In genomic region chr20:62186887-62187866, GRCh38 we compare ENCODE assay signal across 13 cellular contexts. TPM values are rescaled to one million over a fixed set of nuclear protein-coding genes. Genes with fewer than 3 reads are reported as not detected.
DNase-seq lines count a peak whose midpoint lies in the region; ATAC-seq and TF ChIP-seq lines count a peak whose summit lies in the region.
"Had no signal": no experiment of that assay in that cellular context is flagged by ENCODE, and none has a peak within 500 bp of the region (broad histone marks: within the 10 kb centered on the region; RNA-seq: fewer than 3 reads in every experiment).

No MANE protein-coding gene starts in this region.

- no peak for TF ChIP-seq POLR2A in spleen (IDR thresholded peaks at IDR 0.05)

- no peaks in the 10 kb centered on the region for H3K27me3 ChIP-seq in foreskin keratinocyte
- no peaks in the 10 kb centered on the region for H3K27me3 ChIP-seq in spleen (replicated peaks in 1 of 7)
- H3K27me3 ChIP-seq: ovary had no signal

- ATAC-seq in foreskin keratinocyte: no peak

- no peaks in the 10 kb centered on the region for H3K9me3 ChIP-seq in spleen
- H3K9me3 ChIP-seq: ovary had no signal

- H3K4me1 ChIP-seq in foreskin keratinocyte (peaks cover under 1% of the 10 kb centered on the region), spleen (peaks cover 20 to 64% (median 38%) of the 10 kb centered on the region in 6 donors)

- no peaks in the 10 kb centered on the region for H3K36me3 Mint-ChIP-seq in activated naive CD8-positive, alpha-beta T cell
- peaks cover 15% of the 10 kb centered on the region for H3K36me3 Mint-ChIP-seq in activated naive CD8-positive, alpha-beta T cell treated with anti-CD3 and anti-CD28 coated beads for 36 hours

- no peak for DNase-seq in activated naive CD8-positive, alpha-beta T cell treated with anti-CD3 and anti-CD28 coated beads for 36 hours
- DNase-seq in RWPE1 (ENCODE audit: low spot score) (peak; percentile 86), foreskin keratinocyte (peak; percentile 22 to 42), spleen (peak; percentile 16), SHP77 (lab: John Stamatoyannopoulos, UW) (no peak), mucosa of gallbladder (ENCODE audit: low spot score) (no peak)
- no peak for DNase-seq in stimulated activated CD4-positive, alpha-beta T cell treated with anti-CD3 and anti-CD28 coated beads, Interleukin-1b, Interleukin-23, amount 100 ng/mL, for 48 hours
- DNase-seq: activated CD4-positive, alpha-beta T cell treated with anti-CD3 and anti-CD28 coated beads for 1 hour; activated gamma-delta T cell; NCI-H146; ovary had no signal

- peaks cover 33% of the 10 kb centered on the region for H3K4me1 Mint-ChIP-seq in activated naive CD8-positive, alpha-beta T cell (ENCODE audit: low read depth)
- H3K4me1 Mint-ChIP-seq in activated naive CD8-positive, alpha-beta T cell treated with anti-CD3 and anti-CD28 coated beads for 36 hours: peaks cover 26% of the 10 kb centered on the region

- H3K27ac Mint-ChIP-seq in activated naive CD8-positive, alpha-beta T cell: peak overlapping the region; percentile 59
- no peak overlapping the region for H3K27ac Mint-ChIP-seq in activated naive CD8-positive, alpha-beta T cell treated with anti-CD3 and anti-CD28 coated beads for 36 hours

- H3K9me3 Mint-ChIP-seq in activated naive CD8-positive, alpha-beta T cell (ENCODE audit: low read depth): no peaks in the 10 kb centered on the region
- no peaks in the 10 kb centered on the region for H3K9me3 Mint-ChIP-seq in activated naive CD8-positive, alpha-beta T cell treated with anti-CD3 and anti-CD28 coated beads for 36 hours

- peak overlapping the region in 1 of 8 donors; percentile 25 for H3K4me3 ChIP-seq in spleen
- H3K4me3 ChIP-seq: coronary artery, ovary had no signal

- POLR2A ChIA-PET in RWPE1 (lab: Yijun Ruan, JAX; ENCODE audit: low non-redundant PET): interaction anchor here (0.9 kb wide), 1 partner anchor 54 kb away, joined by 3 read pairs; no protein-coding TSS in a partner anchor

- 71 to 87% (median 76%) methylated on average over 13 of the region's 13 CpGs for WGBS in spleen, 5 donors

- intact Hi-C loops in spleen (cut with DNase I; ENCODE audit: low total_unique reads): loop anchor here (10.0 kb wide), 1 partner anchor 58 kb away; no protein-coding TSS in a partner anchor

- TF ChIP-seq CTCF in RWPE1 (conservative IDR thresholded peaks at IDR 0.05; ENCODE audit: low read depth): no peak
- TF ChIP-seq CTCF in foreskin keratinocyte (conservative IDR thresholded peaks at IDR 0.05): no peak
- TF ChIP-seq CTCF in spleen (IDR thresholded peaks at IDR 0.05 in 8 of 11, conservative IDR thresholded peaks at IDR 0.05 in 3 of 11): no peak

- CTCF ChIA-PET in RWPE1 (lab: Yijun Ruan, JAX): interaction anchor here (0.6 to 0.7 kb wide), 4 partner anchors 37 to 177 kb away, joined by 3 read pairs; no protein-coding TSS in a partner anchor

- H3K27me3 Mint-ChIP-seq in activated naive CD8-positive, alpha-beta T cell: no peaks in the 10 kb centered on the region
- no peaks in the 10 kb centered on the region for H3K27me3 Mint-ChIP-seq in activated naive CD8-positive, alpha-beta T cell treated with anti-CD3 and anti-CD28 coated beads for 36 hours

- peaks cover 0 to 36% (median 12%) of the 10 kb centered on the region in 6 donors for H3K36me3 ChIP-seq in spleen
- H3K36me3 ChIP-seq: ovary had no signal

- H3K27ac ChIP-seq in RWPE1: peak overlapping the region; percentile 68
- H3K27ac ChIP-seq in foreskin keratinocyte: no peak overlapping the region
- H3K27ac ChIP-seq in spleen: peak overlapping the region; percentile 7 to 99 (median 78)
- H3K27ac ChIP-seq: coronary artery, ovary had no signal

- no peak overlapping the region for H3K4me3 Mint-ChIP-seq in activated naive CD8-positive, alpha-beta T cell
- no peak overlapping the region for H3K4me3 Mint-ChIP-seq in activated naive CD8-positive, alpha-beta T cell treated with anti-CD3 and anti-CD28 coated beads for 36 hours

RNA-seq across cellular contexts. Expression of gene MTG2, which starts 4.3 kb away (rescaled TPM):
- 10 to 100 TPM; 36.1 to 39.9 TPM for total RNA-seq in activated naive CD8-positive, alpha-beta T cell treated with anti-CD3 and anti-CD28 coated beads for 36 hours
- total RNA-seq in foreskin keratinocyte (29.3 and 35.0 TPM in 2 replicates), spleen (10 to 100 TPM; 22.6 to 39.8 (median 37.5) TPM), mucosa of gallbladder (38.0 TPM)
- polyA plus RNA-seq in foreskin keratinocyte (35.1 and 46.1 TPM in 2 replicates), spleen (10 to 100 TPM; 26.9 to 41.3 (median 37.7) TPM)

RNA-seq across cellular contexts. Expression of gene HRH3, which starts 32.9 kb away (rescaled TPM):
- total RNA-seq in activated naive CD8-positive, alpha-beta T cell treated with anti-CD3 and anti-CD28 coated beads for 36 hours: not detected
- total RNA-seq in foreskin keratinocyte (not detected in 2 replicates), spleen (not detected), mucosa of gallbladder (not detected)
- polyA plus RNA-seq in foreskin keratinocyte (not detected in 2 replicates), spleen (not detected)
- total RNA-seq: ovary had no signal
- polyA plus RNA-seq: ovary had no signal

RNA-seq across cellular contexts. Expression of gene SS18L1, which starts 43.6 kb away (rescaled TPM):
- total RNA-seq in activated naive CD8-positive, alpha-beta T cell treated with anti-CD3 and anti-CD28 coated beads for 36 hours: 10 to 100 TPM; 12.1 to 12.3 TPM
- total RNA-seq in foreskin keratinocyte (7.7 and 8.1 TPM in 2 replicates), spleen (10 to 100 TPM; 13.0 to 18.6 (median 14.3) TPM), mucosa of gallbladder (14.2 TPM)
- polyA plus RNA-seq in foreskin keratinocyte (3.1 and 3.6 TPM in 2 replicates), spleen (10 to 100 TPM in 1 of 3 donors, 1 to 10 TPM in 2; 6.7 to 11.0 (median 8.4) TPM)

RNA-seq across cellular contexts. Expression of gene PSMA7, which starts 44.0 kb away (rescaled TPM):
- 100 to 1,000 TPM; 362 to 367 TPM for total RNA-seq in activated naive CD8-positive, alpha-beta T cell treated with anti-CD3 and anti-CD28 coated beads for 36 hours
- total RNA-seq in foreskin keratinocyte (365 and 371 TPM in 2 replicates), spleen (100 to 1,000 TPM; 157 to 247 (median 180) TPM), mucosa of gallbladder (189 TPM)
- polyA plus RNA-seq in foreskin keratinocyte (474 and 475 TPM in 2 replicates), spleen (100 to 1,000 TPM; 178 to 281 (median 235) TPM)

RNA-seq across cellular contexts. Expression of gene OSBPL2, which starts 51.1 kb away (rescaled TPM):
- total RNA-seq in activated naive CD8-positive, alpha-beta T cell treated with anti-CD3 and anti-CD28 coated beads for 36 hours: 10 to 100 TPM; 19.2 to 20.4 TPM
- total RNA-seq in foreskin keratinocyte (21.8 and 26.2 TPM in 2 replicates), spleen (10 to 100 TPM; 40.6 to 81.7 (median 64.8) TPM), mucosa of gallbladder (85.3 TPM)
- polyA plus RNA-seq in foreskin keratinocyte (13.0 and 13.2 TPM in 2 replicates), spleen (10 to 100 TPM in 2 of 3 donors, 1 to 10 TPM in 1; 9.2 to 19.6 (median 14.0) TPM)

Comparison
In these comparisons a context has a peak if more than half of its experiments do, and no peak if none do; other contexts are left out.
1. DNase-seq: peak in RWPE1 (single experiment), foreskin keratinocyte (2 of 2) and spleen (single experiment); none in activated naive CD8-positive, alpha-beta T cell treated with anti-CD3 and anti-CD28 coated beads for 36 hours (single experiment), SHP77 (0 of 2), mucosa of gallbladder (single experiment) and stimulated activated CD4-positive, alpha-beta T cell treated with anti-CD3 and anti-CD28 coated beads, Interleukin-1b, Interleukin-23, amount 100 ng/mL, for 48 hours (single experiment).